Comparison of ENCODE assay signal across 1 cellular context in the genomic region with DNA sequence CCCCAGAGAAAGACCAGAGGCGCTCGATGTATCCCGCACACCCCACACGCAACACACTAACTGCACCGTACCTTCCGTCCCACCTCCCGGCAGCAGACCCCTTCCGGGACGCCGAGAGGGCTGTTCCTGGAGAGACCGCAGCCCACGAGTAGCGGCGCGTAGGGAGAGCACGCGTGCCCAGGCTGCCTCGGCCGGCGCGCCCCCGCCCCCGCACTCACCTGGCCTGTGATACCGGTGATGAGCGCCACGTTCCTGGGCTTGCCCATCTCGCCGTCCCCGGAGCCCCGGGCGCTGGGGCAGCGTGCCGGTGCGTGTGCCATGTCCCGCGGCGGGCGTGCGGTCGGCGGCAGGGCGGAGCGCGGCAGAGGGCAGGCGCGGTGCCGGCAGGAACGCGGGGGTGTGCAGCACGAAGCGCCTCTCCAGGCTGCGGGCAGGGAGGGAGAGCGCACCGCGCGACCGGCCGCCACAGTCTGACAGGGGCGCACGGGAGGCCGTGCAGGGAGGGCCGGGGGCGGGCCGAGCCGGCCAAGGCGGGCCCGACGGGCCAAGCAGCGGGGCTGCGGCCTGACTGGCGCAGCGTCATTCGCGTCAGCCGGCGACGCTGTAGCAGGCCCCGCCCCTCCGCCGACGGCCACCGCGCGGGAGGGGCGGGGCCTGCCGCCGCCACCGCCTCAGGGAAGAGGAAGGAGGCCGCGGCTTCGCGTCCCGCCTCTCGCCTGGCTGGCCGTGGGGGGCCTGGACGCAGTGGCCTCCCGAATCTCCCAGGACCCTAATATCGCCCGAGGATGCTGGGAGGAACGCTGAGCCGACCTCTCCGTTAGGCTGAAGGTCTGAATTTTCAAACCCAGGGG.
TF ChIP-seq lines count a peak whose summit lies in the region.

TSS of gene GMDS (minus strand) at position 503 of the 851 bp plus-strand sequence.

TF ChIP-seq in Ishikawa, 13 proteins besides CTCF, POLR2A, EP300 and RAD21 (continued from another document):
- no peak for TF ChIP-seq REST (IDR thresholded peaks at IDR 0.05; ENCODE audit: low read depth)
- no peak for TF ChIP-seq TEAD4 (IDR thresholded peaks at IDR 0.05)
- peak; percentile 88 for TF ChIP-seq EGR1 (IDR thresholded peaks at IDR 0.05)
- no peak for TF ChIP-seq CEBPB (IDR thresholded peaks at IDR 0.05)
- TF ChIP-seq, protein P1, sequence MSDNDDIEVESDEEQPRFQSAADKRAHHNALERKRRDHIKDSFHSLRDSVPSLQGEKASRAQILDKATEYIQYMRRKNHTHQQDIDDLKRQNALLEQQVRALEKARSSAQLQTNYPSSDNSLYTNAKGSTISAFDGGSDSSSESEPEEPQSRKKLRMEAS (IDR thresholded peaks at IDR 0.05), result peak; percentile 73
- TF ChIP-seq FOXM1 (IDR thresholded peaks at IDR 0.05; ENCODE audit: borderline replicate concordance, low read depth), result no peak
- peak; percentile 55; the same call in 1 of the 2 replicates for TF ChIP-seq YY1 (IDR thresholded peaks at IDR 0.05; ENCODE audit: low read depth)
- 0 out of 2 replicates have a peak, but pooled peaks have one; percentile 16 for TF ChIP-seq ZBTB7A (IDR thresholded peaks at IDR 0.05; ENCODE audit: low read depth)
- TF ChIP-seq TAF1 (IDR thresholded peaks at IDR 0.05; ENCODE audit: low read depth), result peak; percentile 72
